In genomic region chr9:72894342-72894741, GRCh38 we compare ENCODE assay signal across 21 cellular contexts. TPM values are rescaled to one million over a fixed set of nuclear protein-coding genes. Genes with fewer than 3 reads are reported as not detected.
DNase-seq lines count a peak whose midpoint lies in the region; ATAC-seq and TF ChIP-seq lines count a peak whose summit lies in the region.
"Had no signal": no experiment of that assay in that cellular context is flagged by ENCODE, and none has a peak within 500 bp of the region (broad histone marks: within the 10 kb centered on the region; RNA-seq: fewer than 3 reads in every experiment).

No MANE protein-coding gene starts in this region.

- CTCF ChIA-PET in activated naive CD4-positive, alpha-beta T cell treated with anti-CD3 and anti-CD28 coated beads for 36 hours (lab: Charles Lee) = no interaction called here

- intact Hi-C loops in activated naive CD4-positive, alpha-beta T cell treated with anti-CD3 and anti-CD28 coated beads for 36 hours (cut with micrococcal nuclease) = no loop called here

- no peaks in the 10 kb centered on the region for H3K36me3 Mint-ChIP-seq in activated naive CD4-positive, alpha-beta T cell treated with anti-CD3 and anti-CD28 coated beads for 36 hours (ENCODE audit: low read depth)
- H3K36me3 Mint-ChIP-seq: naive B cell had no signal

- H3K27ac Mint-ChIP-seq in activated naive CD4-positive, alpha-beta T cell treated with anti-CD3 and anti-CD28 coated beads for 36 hours = no peak overlapping the region
- H3K27ac Mint-ChIP-seq: activated naive CD8-positive, alpha-beta T cell treated with anti-CD3 and anti-CD28 coated beads, Interleukin-2, amount 50 U/mL, for 24 hours; naive B cell had no signal

- H3K9me3 Mint-ChIP-seq in activated naive CD4-positive, alpha-beta T cell treated with anti-CD3 and anti-CD28 coated beads for 36 hours = no peaks in the 10 kb centered on the region
- H3K9me3 Mint-ChIP-seq: activated naive CD8-positive, alpha-beta T cell treated with anti-CD3 and anti-CD28 coated beads, Interleukin-2, amount 50 U/mL, for 24 hours; naive B cell had no signal

- H3K4me3 Mint-ChIP-seq in activated naive CD4-positive, alpha-beta T cell treated with anti-CD3 and anti-CD28 coated beads for 36 hours = no peak overlapping the region
- H3K4me3 Mint-ChIP-seq: activated naive CD8-positive, alpha-beta T cell treated with anti-CD3 and anti-CD28 coated beads, Interleukin-2, amount 50 U/mL, for 24 hours; naive B cell had no signal

- no peak overlapping the region for H3K4me3 ChIP-seq in astrocyte of the spinal cord (ENCODE audit: low read depth, low read length)
- H3K4me3 ChIP-seq: colonic mucosa, left ventricle myocardium inferior, psoas muscle had no signal

- no peaks in the 10 kb centered on the region for H3K4me1 Mint-ChIP-seq in activated naive CD4-positive, alpha-beta T cell treated with anti-CD3 and anti-CD28 coated beads for 36 hours (ENCODE audit: low read depth)
- H3K4me1 Mint-ChIP-seq: activated naive CD8-positive, alpha-beta T cell treated with anti-CD3 and anti-CD28 coated beads, Interleukin-2, amount 50 U/mL, for 24 hours; naive B cell had no signal

- no peak for TF ChIP-seq CTCF in astrocyte of the spinal cord (IDR thresholded peaks at IDR 0.05; ENCODE audit: low read depth, low read length)

- in situ Hi-C loops in astrocyte of the spinal cord (cut with HindIII; ENCODE audit: low sequenced_read_pairs) = no loop called here

- H3K27me3 Mint-ChIP-seq in activated naive CD4-positive, alpha-beta T cell treated with anti-CD3 and anti-CD28 coated beads for 36 hours (ENCODE audit: low read depth) = peaks cover 5% of the 10 kb centered on the region

- ATAC-seq in HG02623 (IDR thresholded peaks at IDR 0.05; ENCODE audit: unreplicated experiment) = no peak
- ATAC-seq: activated naive CD8-positive, alpha-beta T cell treated with anti-CD3 and anti-CD28 coated beads, Interleukin-2, amount 50 U/mL, for 24 hours; psoas muscle had no signal

- peak; percentile 40 for DNase-seq in AG08396 (ENCODE audit: low spot score)
- peak; percentile 45 for DNase-seq in HS-27A (ENCODE audit: low read depth)
- peak; percentile 90 for DNase-seq in astrocyte of the spinal cord (ENCODE audit: low read depth, low spot score)
- peak; percentile 97 for DNase-seq in myocyte (ENCODE audit: low read depth)
- no peak for DNase-seq in activated CD8-positive, alpha-beta memory T cell treated with anti-CD3 and anti-CD28 coated beads, Interleukin-2, amount 50 U/mL, for 48 hours
- no peak for DNase-seq in activated naive CD4-positive, alpha-beta T cell treated with anti-CD3 and anti-CD28 coated beads for 36 hours
- no peak for DNase-seq in NCI-H1436 treated with DMSO at 0.1 percent for 48 hours (lab: John Stamatoyannopoulos, UW)
- DNase-seq: activated CD4-positive, alpha-beta T cell treated with anti-CD3 and anti-CD28 coated beads for 48 hours; activated naive CD8-positive, alpha-beta T cell treated with anti-CD3 and anti-CD28 coated beads, Interleukin-2, amount 50 U/mL, for 24 hours; activated T-cell treated with anti-CD3 and anti-CD28 coated beads, Interleukin-2, amount 50 U/mL, for 48 hours; Calu3; colonic mucosa; erythroblast; H7; left ventricle myocardium inferior; naive B cell; NCI-H1092 treated with DMSO at 0.1 percent for 48 hours; psoas muscle; Right ventricle myocardium superior had no signal

RNA-seq across cellular contexts. Expression of gene ALDH1A1, which starts 58.5 kb away (rescaled TPM):
- 199 and 255 TPM in 2 replicates for total RNA-seq in myocyte
- 79.3 TPM for polyA plus RNA-seq in myocyte (2012)
- not detected for total RNA-seq in activated naive CD4-positive, alpha-beta T cell treated with anti-CD3 and anti-CD28 coated beads for 36 hours
- total RNA-seq: T-helper 2 cell treated with Interferon-gamma antibody and Interleukin-4, amounts not matched to agents 100 ng/mL and 5 ng/mL, for 36 hours had no signal

Comparison
In these comparisons a context has a peak if more than half of its experiments do, and no peak if none do; other contexts are left out.
1. DNase-seq: peak in AG08396 (single experiment), HS-27A (single experiment), astrocyte of the spinal cord (single experiment) and myocyte (single experiment); none in activated CD8-positive, alpha-beta memory T cell treated with anti-CD3 and anti-CD28 coated beads, Interleukin-2, amount 50 U/mL, for 48 hours (single experiment), activated naive CD4-positive, alpha-beta T cell treated with anti-CD3 and anti-CD28 coated beads for 36 hours (single experiment) and NCI-H1436 treated with DMSO at 0.1 percent for 48 hours (single experiment).
2. RNA of gene ALDH1A1, which starts 58.5 kb away (total RNA-seq): 199 to 255 TPM in myocyte; not detected in activated naive CD4-positive, alpha-beta T cell treated with anti-CD3 and anti-CD28 coated beads for 36 hours; every median in the first group is over 100 times any median in the second.